Comparison of ENCODE assay signal across 17 cellular contexts in genomic region chr7:127959770-127960169, GRCh38.
DNase-seq lines count a peak whose midpoint lies in the region; ATAC-seq and TF ChIP-seq lines count a peak whose summit lies in the region.
"Had no signal": no experiment of that assay in that cellular context is flagged by ENCODE, and none has a peak within 500 bp of the region (broad histone marks: within the 10 kb centered on the region; RNA-seq: fewer than 3 reads in every experiment).

No MANE protein-coding gene starts in this region.

- no peak overlapping the region for H3K4me3 Mint-ChIP-seq in activated naive CD8-positive, alpha-beta T cell
- no peak overlapping the region for H3K4me3 Mint-ChIP-seq in activated naive CD8-positive, alpha-beta T cell treated with anti-CD3 and anti-CD28 coated beads, Interleukin-2, amount 50 U/mL, for 24 hours

- H3K27me3 Mint-ChIP-seq in activated naive CD8-positive, alpha-beta T cell, result no peaks in the 10 kb centered on the region
- H3K27me3 Mint-ChIP-seq in activated naive CD8-positive, alpha-beta T cell treated with anti-CD3 and anti-CD28 coated beads, Interleukin-2, amount 50 U/mL, for 24 hours, result no peaks in the 10 kb centered on the region

- DNase-seq in activated naive CD8-positive, alpha-beta T cell treated with anti-CD3 and anti-CD28 coated beads, Interleukin-2, amount 50 U/mL, for 24 hours, result no peak
- no peak for DNase-seq in T-helper 2 cell
- no peak for DNase-seq in dermis blood vessel endothelial cell
- DNase-seq in tibial nerve (ENCODE audit: low spot score in 2 of 2), result no peak
- no peak for DNase-seq in esophagus muscularis mucosa (ENCODE audit: extremely low spot score)
- DNase-seq: activated T-cell treated with anti-CD3 and anti-CD28 coated beads, Interleukin-2, amount 50 U/mL, for 48 hours; amygdala; GM23248; NCI-H446 treated with DMSO at 0.1 percent for 48 hours; stimulated activated CD4-positive, alpha-beta T cell treated with anti-CD3 and anti-CD28 coated beads, Interleukin-12 subunit alpha, Interleukin-12 subunit beta, amount 100 ng/mL, for 4 hours; SW 1271; testis had no signal

- H3K36me3 Mint-ChIP-seq in activated naive CD8-positive, alpha-beta T cell, result peaks cover 40% of the 10 kb centered on the region
- peaks cover 41% of the 10 kb centered on the region for H3K36me3 Mint-ChIP-seq in activated naive CD8-positive, alpha-beta T cell treated with anti-CD3 and anti-CD28 coated beads, Interleukin-2, amount 50 U/mL, for 24 hours (ENCODE audit: low read depth)

- peaks cover 0 to 12% (median 0%) of the 10 kb centered on the region in 3 donors for H3K36me3 ChIP-seq in tibial nerve
- no peaks in the 10 kb centered on the region for H3K36me3 ChIP-seq in esophagus muscularis mucosa

- ATAC-seq in activated naive CD8-positive, alpha-beta T cell treated with anti-CD3 and anti-CD28 coated beads, Interleukin-2, amount 50 U/mL, for 24 hours, result no peak
- ATAC-seq in HG02623 (IDR thresholded peaks at IDR 0.05; ENCODE audit: unreplicated experiment) (peak; percentile 86), HG03469 (IDR thresholded peaks at IDR 0.05; ENCODE audit: unreplicated experiment) (peak; percentile 56)
- ATAC-seq: activated CD4-positive, CD25-positive, alpha-beta regulatory T cell treated with anti-CD3 and anti-CD28 coated beads, Interleukin-2, amount 50 U/mL, for 24 hours; HepG2 had no signal

- WGBS in tibial nerve, 2 donors, result 90 to 96% methylated on average over 4 of the region's 4 CpGs
- 90% methylated on average over 4 of the region's 4 CpGs for WGBS in esophagus muscularis mucosa

- no peaks in the 10 kb centered on the region for H3K9me3 ChIP-seq in tibial nerve
- H3K9me3 ChIP-seq in esophagus muscularis mucosa, result no peaks in the 10 kb centered on the region
- H3K9me3 ChIP-seq: testis had no signal

- H3K9me3 Mint-ChIP-seq in activated naive CD8-positive, alpha-beta T cell (ENCODE audit: low read depth), result peaks cover 10% of the 10 kb centered on the region
- H3K9me3 Mint-ChIP-seq in activated naive CD8-positive, alpha-beta T cell treated with anti-CD3 and anti-CD28 coated beads, Interleukin-2, amount 50 U/mL, for 24 hours, result peaks cover 6% of the 10 kb centered on the region

- TF ChIP-seq CTCF in tibial nerve (IDR thresholded peaks at IDR 0.05) (no peak), esophagus muscularis mucosa (IDR thresholded peaks at IDR 0.05) (no peak)

- TF ChIP-seq POLR2A in tibial nerve (IDR thresholded peaks at IDR 0.05) (no peak), esophagus muscularis mucosa (IDR thresholded peaks at IDR 0.05; ENCODE audit: low read depth) (no peak)

- H3K4me3 ChIP-seq in tibial nerve (no peak overlapping the region), esophagus muscularis mucosa (no peak overlapping the region)
- H3K4me3 ChIP-seq: GM23248, testis had no signal

- TF ChIP-seq EP300 in tibial nerve (IDR thresholded peaks at IDR 0.05), result no peak
- no peak for TF ChIP-seq EP300 in esophagus muscularis mucosa (IDR thresholded peaks at IDR 0.05)

- H3K4me1 ChIP-seq in tibial nerve (peaks cover 0 to 4% (median under 1%) of the 10 kb centered on the region in 4 donors), esophagus muscularis mucosa (peaks cover 0 to under 1% (median under 1%) of the 10 kb centered on the region in 4 donors)
- H3K4me1 ChIP-seq: testis had no signal

- H3K27ac Mint-ChIP-seq in activated naive CD8-positive, alpha-beta T cell, result peak overlapping the region; percentile 59
- no peak overlapping the region for H3K27ac Mint-ChIP-seq in activated naive CD8-positive, alpha-beta T cell treated with anti-CD3 and anti-CD28 coated beads, Interleukin-2, amount 50 U/mL, for 24 hours

- H3K4me1 Mint-ChIP-seq in activated naive CD8-positive, alpha-beta T cell (ENCODE audit: low read depth), result no peaks in the 10 kb centered on the region
- peaks cover 9% of the 10 kb centered on the region for H3K4me1 Mint-ChIP-seq in activated naive CD8-positive, alpha-beta T cell treated with anti-CD3 and anti-CD28 coated beads, Interleukin-2, amount 50 U/mL, for 24 hours

- H3K27ac ChIP-seq in tibial nerve, result no peak overlapping the region
- no peak overlapping the region for H3K27ac ChIP-seq in esophagus muscularis mucosa (replicated peaks in 1 of 4)
- H3K27ac ChIP-seq: GM23248, testis had no signal

- intact Hi-C loops in esophagus muscularis mucosa (cut with DNase I), result no loop called here

- H3K27me3 ChIP-seq in tibial nerve (no peaks in the 10 kb centered on the region), esophagus muscularis mucosa (no peaks in the 10 kb centered on the region)
- H3K27me3 ChIP-seq: testis had no signal
